In the genomic region with DNA sequence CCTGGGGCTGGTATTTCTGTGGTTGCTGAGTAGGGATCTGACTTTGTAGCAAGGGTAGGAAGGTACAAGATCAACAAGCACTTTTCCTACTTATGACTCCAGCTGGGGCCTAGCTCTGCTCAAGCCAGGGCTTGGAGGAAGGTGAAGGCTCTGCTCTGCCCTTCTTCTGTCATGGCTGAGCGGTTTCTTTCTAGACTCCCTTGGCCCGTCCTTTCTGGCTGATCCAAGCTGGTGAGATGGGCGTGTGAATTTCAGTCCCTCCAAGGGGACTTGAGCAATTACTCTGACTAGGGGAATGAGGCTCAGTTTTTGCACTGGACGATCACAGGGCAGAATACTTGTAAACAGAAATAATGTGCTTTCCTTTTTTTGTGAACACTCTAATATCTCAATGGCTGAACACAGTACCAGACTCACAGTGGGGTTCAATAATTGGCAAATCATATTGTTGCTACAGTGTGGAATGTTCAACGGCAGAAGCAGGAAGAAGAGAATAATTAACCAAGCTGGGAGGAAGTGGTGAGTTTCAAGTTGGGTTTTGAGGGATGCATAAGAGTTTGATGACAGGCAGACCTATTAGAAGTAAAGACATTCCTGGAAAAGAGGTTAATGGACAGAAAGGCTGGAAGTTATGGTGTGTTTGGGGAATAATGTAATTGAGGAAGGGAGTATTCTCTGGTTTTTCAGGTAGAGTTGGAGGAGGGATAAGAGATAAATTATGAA, we compare ENCODE assay signal across 21 cellular contexts.
DNase-seq lines count a peak whose midpoint lies in the region; ATAC-seq and TF ChIP-seq lines count a peak whose summit lies in the region.
"Had no signal": no experiment of that assay in that cellular context is flagged by ENCODE, and none has a peak within 500 bp of the region (broad histone marks: within the 10 kb centered on the region; RNA-seq: fewer than 3 reads in every experiment).

No MANE protein-coding gene starts in this region.

- ATAC-seq in upper lobe of right lung: no peak
- ATAC-seq in HG02885 (IDR thresholded peaks at IDR 0.05; ENCODE audit: poor library complexity, unreplicated experiment): no peak
- ATAC-seq: GM12878, HCT116 had no signal

- peaks cover 4% of the 10 kb centered on the region for H3K9me3 Mint-ChIP-seq in Calu3 (ENCODE audit: low read depth, unreplicated experiment)
- H3K9me3 Mint-ChIP-seq in nephron: no peaks in the 10 kb centered on the region

- H3K4me1 ChIP-seq in upper lobe of right lung: no peaks in the 10 kb centered on the region

- no peak overlapping the region for H3K27ac ChIP-seq in upper lobe of right lung
- H3K27ac ChIP-seq: KMS-11 had no signal

- intact Hi-C loops in Calu3 (cut with micrococcal nuclease; ENCODE audit: unreplicated experiment): no loop called here
- intact Hi-C loops in upper lobe of right lung (cut with DNase I): no loop called here

- H3K4me1 Mint-ChIP-seq in Calu3 (ENCODE audit: low read depth, unreplicated experiment) (peaks cover 11% of the 10 kb centered on the region), nephron (peaks cover 5% of the 10 kb centered on the region)
- H3K4me1 Mint-ChIP-seq: CD4-positive, alpha-beta memory T cell had no signal

- peaks cover 6% of the 10 kb centered on the region for H3K27me3 ChIP-seq in upper lobe of right lung

- CTCF ChIA-PET in Calu3 (lab: Charles Lee): no interaction called here

- H3K4me3 ChIP-seq in upper lobe of right lung: no peak overlapping the region
- H3K4me3 ChIP-seq: GM12878 had no signal

- TF ChIP-seq CTCF in Calu3 (IDR thresholded peaks at IDR 0.05; ENCODE audit: unreplicated experiment) (no peak), nephron (IDR thresholded peaks at IDR 0.05; ENCODE audit: unreplicated experiment in 3 of 3) (no peak), upper lobe of right lung (IDR thresholded peaks at IDR 0.05) (no peak), GM13977 (IDR thresholded peaks at IDR 0.05; ENCODE audit: extremely low read depth, insufficient read depth, missing control alignments) (no peak)

- peaks cover 17% of the 10 kb centered on the region for H3K27me3 Mint-ChIP-seq in Calu3 (ENCODE audit: unreplicated experiment)
- peaks cover 33% of the 10 kb centered on the region for H3K27me3 Mint-ChIP-seq in nephron (ENCODE audit: low read depth)

- H3K27ac Mint-ChIP-seq in Calu3 (ENCODE audit: unreplicated experiment): peak overlapping the region; percentile 64
- peak overlapping the region in 2 of 3 experiments; percentile 14 to 28 for H3K27ac Mint-ChIP-seq in nephron
- H3K27ac Mint-ChIP-seq: CD14-positive monocyte; CD4-positive, alpha-beta memory T cell had no signal

- H3K36me3 ChIP-seq in upper lobe of right lung: no peaks in the 10 kb centered on the region

- H3K36me3 Mint-ChIP-seq in Calu3 (ENCODE audit: insufficient read depth, unreplicated experiment) (no peaks in the 10 kb centered on the region), nephron (ENCODE audit: low read depth) (no peaks in the 10 kb centered on the region)
- H3K36me3 Mint-ChIP-seq: CD14-positive monocyte; CD4-positive, alpha-beta memory T cell had no signal

- H3K9me3 ChIP-seq in upper lobe of right lung: no peaks in the 10 kb centered on the region

- in situ Hi-C loops in ACHN (cut with HindIII; ENCODE audit: low pct_ligation_motif_present, low pct_unique_long_range_greater_than_20kb, low sequenced_read_pairs) (no loop called here), GM13977 (cut with MboI; ENCODE audit: low pct_unique_long_range_greater_than_20kb, low sequenced_read_pairs, unreplicated experiment) (no loop called here)

- peak; percentile 76 for DNase-seq in ACHN
- DNase-seq in Calu3: no peak
- DNase-seq in glomerular visceral epithelial cell (ENCODE audit: extremely low spot score): peak; percentile 81
- no peak for DNase-seq in upper lobe of right lung
- DNase-seq in NCI-H2171 (lab: John Stamatoyannopoulos, UW): no peak
- no peak for DNase-seq in GM13977 (ENCODE audit: low spot score)
- DNase-seq: 8988T; AML-193; CD4-positive, alpha-beta memory T cell; DMS 273 treated with DMSO at 0.1 percent for 48 hours; DMS53; DND-41; EL; GOT3; H7 had no signal

- peak overlapping the region; percentile 10 for H3K4me3 Mint-ChIP-seq in Calu3 (ENCODE audit: low read depth, unreplicated experiment)
- no peak overlapping the region for H3K4me3 Mint-ChIP-seq in nephron
- H3K4me3 Mint-ChIP-seq: CD14-positive monocyte; CD4-positive, alpha-beta memory T cell had no signal

- no TSS peak for BruUV-seq in Calu3 (replicated peaks; lab: Mats Ljungman, UMichigan)

Comparison
In these comparisons a context has a peak if more than half of its experiments do, and no peak if none do; other contexts are left out.
1. DNase-seq: peak in ACHN (single experiment) and glomerular visceral epithelial cell (single experiment); none in Calu3 (single experiment), upper lobe of right lung (single experiment), NCI-H2171 (single experiment) and GM13977 (single experiment).